13 cellular contexts compared by ENCODE assay signal in genomic region chr18:79406708-79407107, GRCh38. TPM values are rescaled to one million over a fixed set of nuclear protein-coding genes. Genes with fewer than 3 reads are reported as not detected.
DNase-seq lines count a peak whose midpoint lies in the region; ATAC-seq and TF ChIP-seq lines count a peak whose summit lies in the region.
"Had no signal": no experiment of that assay in that cellular context is flagged by ENCODE, and none has a peak within 500 bp of the region (broad histone marks: within the 10 kb centered on the region; RNA-seq: fewer than 3 reads in every experiment).

No MANE protein-coding gene starts in this region.

- TF ChIP-seq CTCF in DOHH2 (IDR thresholded peaks at IDR 0.05; ENCODE audit: low read depth, low read length, poor library complexity, severe bottlenecking), result no peak

- no peak overlapping the region for H3K27ac ChIP-seq in DOHH2 (ENCODE audit: low read depth, low read length)

- CTCF ChIA-PET in activated CD4-positive, alpha-beta memory T cell treated with anti-CD3 and anti-CD28 coated beads, Interleukin-2, amount 10 ng/mL, durations not matched to agents 7 days and 5 days (lab: Charles Lee), result interaction anchor here (2.2 kb wide), 1 partner anchor 117 kb away, joined by 8 read pairs; no protein-coding TSS in a partner anchor

- H3K9me3 Mint-ChIP-seq in activated CD4-positive, alpha-beta memory T cell treated with anti-CD3 and anti-CD28 coated beads, Interleukin-2, amount 10 ng/mL, durations not matched to agents 7 days and 5 days, result no peaks in the 10 kb centered on the region
- H3K9me3 Mint-ChIP-seq in stimulated activated memory B cell treated with anti-CD40 and anti-IgM and Interleukin-4, amounts not matched to agents 10 μg/mL and 1 μg/mL and 100 μg/mL, for 72 hours, result no peaks in the 10 kb centered on the region
- H3K9me3 Mint-ChIP-seq: H9 had no signal

- no peaks in the 10 kb centered on the region for H3K9me3 ChIP-seq in DOHH2 (ENCODE audit: control insufficient read depth, insufficient read depth, low read length)

- DNase-seq in activated CD4-positive, alpha-beta memory T cell treated with anti-CD3 and anti-CD28 coated beads, Interleukin-2, amount 10 ng/mL, durations not matched to agents 7 days and 5 days, result no peak
- peak; percentile 29 for DNase-seq in left ventricle myocardium superior
- DNase-seq: activated CD4-positive, CD25-positive, alpha-beta regulatory T cell treated with anti-CD3 and anti-CD28 coated beads, Interleukin-2, amount 50 U/mL, for 72 hours; activated gamma-delta T cell treated with Interleukin-2 at 50 U/mL for 16 hours; cortex of kidney; H9; stimulated activated naive CD4-positive, alpha-beta T cell treated with Interleukin-2 at 50 U/mL for 16 hours had no signal

- H3K36me3 Mint-ChIP-seq in activated CD4-positive, alpha-beta memory T cell treated with anti-CD3 and anti-CD28 coated beads, Interleukin-2, amount 10 ng/mL, durations not matched to agents 7 days and 5 days (ENCODE audit: low read depth), result peaks cover 38% of the 10 kb centered on the region
- H3K36me3 Mint-ChIP-seq in stimulated activated memory B cell treated with anti-CD40 and anti-IgM and Interleukin-4, amounts not matched to agents 10 μg/mL and 1 μg/mL and 100 μg/mL, for 72 hours, result peaks cover 17% of the 10 kb centered on the region

- no peak overlapping the region; the same call in 1 of the 2 replicates for H3K4me3 ChIP-seq in DOHH2 (ENCODE audit: low read length)

- no peaks in the 10 kb centered on the region for H3K9me2 ChIP-seq in DOHH2 (replicated peaks; ENCODE audit: control insufficient read depth, low read length)

- no peak overlapping the region for H3K4me3 Mint-ChIP-seq in activated CD4-positive, alpha-beta memory T cell treated with anti-CD3 and anti-CD28 coated beads, Interleukin-2, amount 10 ng/mL, durations not matched to agents 7 days and 5 days
- H3K4me3 Mint-ChIP-seq in stimulated activated memory B cell treated with anti-CD40 and anti-IgM and Interleukin-4, amounts not matched to agents 10 μg/mL and 1 μg/mL and 100 μg/mL, for 72 hours, result no peak overlapping the region
- H3K4me3 Mint-ChIP-seq: H9 had no signal

- no peaks in the 10 kb centered on the region for H3K27me3 ChIP-seq in DOHH2 (ENCODE audit: control insufficient read depth, low read length)

- peaks cover 6% of the 10 kb centered on the region for H3F3A ChIP-seq in DOHH2 (ENCODE audit: control insufficient read depth, insufficient read depth)

- POLR2A ChIA-PET in activated CD4-positive, alpha-beta memory T cell treated with anti-CD3 and anti-CD28 coated beads, Interleukin-2, amount 10 ng/mL, durations not matched to agents 7 days and 5 days (lab: Charles Lee), result interaction anchor here (0.9 to 3.5 kb wide), 4 partner anchors 8 to 117 kb away, joined by 3 to 40 read pairs (median 24); partner anchors contain the start of gene NFATC1

- peaks cover 50% of the 10 kb centered on the region for H3K4me1 ChIP-seq in DOHH2 (ENCODE audit: control insufficient read depth, low read length)

- H3K79me2 ChIP-seq in DOHH2 (ENCODE audit: control insufficient read depth, low read length), result peaks cover 91% of the 10 kb centered on the region

- peaks cover 20% of the 10 kb centered on the region for H3K36me3 ChIP-seq in DOHH2 (ENCODE audit: control insufficient read depth, low read length)

- intact Hi-C loops in left ventricle myocardium superior (cut with micrococcal nuclease), result loop anchor here (10.0 kb wide), 1 partner anchor 48 kb away; no protein-coding TSS in a partner anchor

- H3K27ac Mint-ChIP-seq in activated CD4-positive, alpha-beta memory T cell treated with anti-CD3 and anti-CD28 coated beads, Interleukin-2, amount 10 ng/mL, durations not matched to agents 7 days and 5 days, result peak overlapping the region; percentile 93
- H3K27ac Mint-ChIP-seq in stimulated activated memory B cell treated with anti-CD40 and anti-IgM and Interleukin-4, amounts not matched to agents 10 μg/mL and 1 μg/mL and 100 μg/mL, for 72 hours, result peak overlapping the region; percentile 94

- peak overlapping the region; percentile 71; the same call in 1 of the 2 replicates for H3K4me2 ChIP-seq in DOHH2 (ENCODE audit: low read length)

- peaks cover 51% of the 10 kb centered on the region for H3K4me1 Mint-ChIP-seq in activated CD4-positive, alpha-beta memory T cell treated with anti-CD3 and anti-CD28 coated beads, Interleukin-2, amount 10 ng/mL, durations not matched to agents 7 days and 5 days
- H3K4me1 Mint-ChIP-seq in stimulated activated memory B cell treated with anti-CD40 and anti-IgM and Interleukin-4, amounts not matched to agents 10 μg/mL and 1 μg/mL and 100 μg/mL, for 72 hours, result peaks cover 59% of the 10 kb centered on the region

- no peaks in the 10 kb centered on the region for H4K20me1 ChIP-seq in DOHH2 (ENCODE audit: control insufficient read depth, insufficient read depth, low read depth, low read length)

- ATAC-seq in left ventricle myocardium superior, result no peak
- no peak for ATAC-seq in stimulated activated memory B cell treated with anti-CD40 and anti-IgM and Interleukin-4, amounts not matched to agents 10 μg/mL and 1 μg/mL and 100 μg/mL, for 72 hours
- no peak for ATAC-seq in HG03442 (IDR thresholded peaks at IDR 0.05; ENCODE audit: unreplicated experiment)
- ATAC-seq in esophagus mucosa, result no peak
- no peak for ATAC-seq in HG03159 (IDR thresholded peaks at IDR 0.05; ENCODE audit: unreplicated experiment)

- no peaks in the 10 kb centered on the region for H3K27me3 Mint-ChIP-seq in activated CD4-positive, alpha-beta memory T cell treated with anti-CD3 and anti-CD28 coated beads, Interleukin-2, amount 10 ng/mL, durations not matched to agents 7 days and 5 days
- H3K27me3 Mint-ChIP-seq in stimulated activated memory B cell treated with anti-CD40 and anti-IgM and Interleukin-4, amounts not matched to agents 10 μg/mL and 1 μg/mL and 100 μg/mL, for 72 hours, result no peaks in the 10 kb centered on the region

RNA-seq across cellular contexts. Expression of gene NFATC1, which starts 11.0 kb away (rescaled TPM):
- total RNA-seq in activated CD4-positive, alpha-beta memory T cell treated with anti-CD3 and anti-CD28 coated beads, Interleukin-2, amount 10 ng/mL, durations not matched to agents 7 days and 5 days, result 10 to 100 TPM; 43.8 to 44.5 TPM
- total RNA-seq in left ventricle myocardium superior (18.7 TPM), esophagus mucosa (1.8 TPM)
- total RNA-seq: HT-29 had no signal
